9 cellular contexts compared by ENCODE assay signal in the genomic region with DNA sequence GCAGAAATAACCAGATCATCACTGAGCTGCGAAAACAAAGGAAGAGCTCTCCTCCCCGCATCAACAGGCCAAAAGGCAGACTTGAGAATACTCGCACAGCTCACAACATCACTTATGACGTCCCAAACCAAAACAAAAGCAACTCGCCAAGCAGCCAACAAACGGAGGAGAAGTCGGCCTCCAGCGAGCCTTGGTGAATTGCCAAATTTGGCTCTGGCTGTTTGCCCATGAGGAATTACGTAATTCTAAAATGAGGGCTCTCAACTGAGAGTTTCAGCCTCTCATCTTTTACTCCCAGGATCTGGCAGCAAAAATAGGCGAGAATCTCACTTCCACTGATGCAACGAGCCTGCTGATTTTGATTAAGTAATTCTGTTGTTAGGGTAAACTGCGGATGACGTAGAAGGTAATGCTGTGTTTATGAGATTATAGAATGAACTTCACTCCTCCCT. TPM values are rescaled to one million over a fixed set of nuclear protein-coding genes. Genes with fewer than 3 reads are reported as not detected.
DNase-seq lines count a peak whose midpoint lies in the region; ATAC-seq and TF ChIP-seq lines count a peak whose summit lies in the region.
"Had no signal": no experiment of that assay in that cellular context is flagged by ENCODE, and none has a peak within 500 bp of the region (broad histone marks: within the 10 kb centered on the region; RNA-seq: fewer than 3 reads in every experiment).

No MANE protein-coding gene starts in this region.

- no peak for TF ChIP-seq CTCF in ascending aorta (IDR thresholded peaks at IDR 0.05)

- peak overlapping the region in 1 of 2 donors; percentile 24 for H3K4me3 ChIP-seq in ascending aorta
- H3K4me3 ChIP-seq in subcutaneous abdominal adipose tissue (ENCODE audit: low read depth in 1 of 5, low read length in 5 of 5) = peak overlapping the region in 3 of 5 donors; percentile 2 to 23 (median 22)

- H3K27ac ChIP-seq in ascending aorta = peak overlapping the region in 1 of 2 donors; percentile 2
- H3K27ac ChIP-seq in subcutaneous abdominal adipose tissue (ENCODE audit: low read depth, low read length) = peak overlapping the region; percentile 26

- H3K9ac ChIP-seq in subcutaneous abdominal adipose tissue (ENCODE audit: low read length in 5 of 5) = peak overlapping the region in 1 of 5 donors; percentile 21

- H3K36me3 ChIP-seq in ascending aorta = no peaks in the 10 kb centered on the region
- H3K36me3 ChIP-seq in subcutaneous abdominal adipose tissue (ENCODE audit: control insufficient read depth in 5 of 5, insufficient read depth in 5 of 5, low read length in 5 of 5) = no peaks in the 10 kb centered on the region

- intact Hi-C loops in ascending aorta (cut with DNase I) = no loop called here

- H3K9me3 ChIP-seq in ascending aorta = no peaks in the 10 kb centered on the region
- no peaks in the 10 kb centered on the region for H3K9me3 ChIP-seq in subcutaneous abdominal adipose tissue (ENCODE audit: control insufficient read depth in 5 of 5, low read length in 5 of 5)

- ATAC-seq in HG02884 (IDR thresholded peaks at IDR 0.05; ENCODE audit: unreplicated experiment) = no peak
- ATAC-seq: activated CD4-positive, alpha-beta T cell treated with anti-CD3 and anti-CD28 coated beads for 36 hours had no signal

- H3K27me3 ChIP-seq in ascending aorta (no peaks in the 10 kb centered on the region), subcutaneous abdominal adipose tissue (ENCODE audit: control insufficient read depth in 5 of 5, insufficient read depth in 4 of 5, low read length in 5 of 5) (no peaks in the 10 kb centered on the region)

- H3K4me1 ChIP-seq in ascending aorta (no peaks in the 10 kb centered on the region), subcutaneous abdominal adipose tissue (ENCODE audit: control insufficient read depth in 5 of 5, insufficient read depth in 5 of 5, low read length in 5 of 5) (peaks cover 0 to 15% (median 10%) of the 10 kb centered on the region in 5 donors)

- peak; percentile 61 for DNase-seq in NCI-H1092 (lab: John Stamatoyannopoulos, UW)
- peak; percentile 10 to 82 for DNase-seq in ascending aorta (ENCODE audit: low spot score in 2 of 2)
- peak; percentile 85 for DNase-seq in inferior parietal cortex (ENCODE audit: extremely low spot score)
- no peak for DNase-seq in DMS114 treated with DMSO at 0.1 percent for 48 hours (lab: John Stamatoyannopoulos, UW; ENCODE audit: unreplicated experiment)
- no peak for DNase-seq in effector CD8-positive, alpha-beta T cell (lab: John Stamatoyannopoulos, UW)
- no peak for DNase-seq in activated CD8-positive, alpha-beta memory T cell treated with anti-CD3 and anti-CD28 coated beads for 24 hours
- DNase-seq: activated CD4-positive, alpha-beta T cell treated with anti-CD3 and anti-CD28 coated beads for 36 hours had no signal

RNA-seq across cellular contexts. Expression of a gene that starts 51.7 kb away (rescaled TPM):
- total RNA-seq in ascending aorta = 17.8 TPM
- total RNA-seq: activated CD4-positive, alpha-beta T cell treated with anti-CD3 and anti-CD28 coated beads for 36 hours had no signal

Comparison
In these comparisons a context has a peak if more than half of its experiments do, and no peak if none do; other contexts are left out.
1. DNase-seq: peak in NCI-H1092 (single experiment), ascending aorta (2 of 2) and inferior parietal cortex (single experiment); none in DMS114 treated with DMSO at 0.1 percent for 48 hours (single experiment), effector CD8-positive, alpha-beta T cell (single experiment) and activated CD8-positive, alpha-beta memory T cell treated with anti-CD3 and anti-CD28 coated beads for 24 hours (single experiment).